In the genomic region with DNA sequence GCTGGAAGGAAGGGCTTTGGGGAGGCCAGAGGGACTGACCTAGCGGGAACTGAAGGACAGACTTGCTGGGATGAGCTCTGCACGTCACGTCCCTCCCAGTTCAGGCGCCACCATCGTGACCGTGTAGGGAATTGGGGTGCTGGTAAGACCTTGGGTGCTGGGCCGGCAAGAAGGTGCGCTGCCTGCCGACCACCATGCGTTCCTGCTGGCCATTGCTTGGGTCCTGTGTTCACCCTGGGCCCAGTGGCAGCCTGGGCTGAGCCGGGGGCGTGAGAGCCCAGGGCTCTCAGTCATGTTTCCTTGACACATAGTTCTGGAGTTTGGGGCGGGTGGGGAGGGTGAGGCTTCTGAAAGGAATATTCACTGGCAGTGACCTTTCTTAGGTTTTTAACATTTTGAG, we compare ENCODE assay signal across 20 cellular contexts.
A peak's percentile ranks its signal among the peaks of the same experiment; 100 is the strongest.
DNase-seq lines count a peak whose midpoint lies in the region; ATAC-seq and TF ChIP-seq lines count a peak whose summit lies in the region.
"Had no signal": no experiment of that assay in that cellular context is flagged by ENCODE, and none has a peak within 500 bp of the region (broad histone marks: within the 10 kb centered on the region; RNA-seq: fewer than 3 reads in every experiment).

No MANE protein-coding gene starts in this region.

- WGBS in mesodermal cell (ENCODE audit: insufficient coverage in 2 of 2), 2 experiments, result 84 to 87% methylated on average over 7 to 13 of the region's 13 CpGs

- no peaks in the 10 kb centered on the region for H3K4me1 ChIP-seq in mesodermal cell (ENCODE audit: control insufficient read depth, insufficient read depth, low read length, poor library complexity, severe bottlenecking)
- H3K4me1 ChIP-seq in gastrocnemius medialis, result peaks cover 28 to 33% of the 10 kb centered on the region in 2 donors
- H3K4me1 ChIP-seq: uterus had no signal

- TF ChIP-seq POLR2A in gastrocnemius medialis (IDR thresholded peaks at IDR 0.05), result no peak

- no peak for ATAC-seq in central memory CD8-positive, alpha-beta T cell (replicated peaks; ENCODE audit: extremely low read depth, poor library complexity, severe bottlenecking)
- ATAC-seq in gastrocnemius medialis (no peak), HG02885 (IDR thresholded peaks at IDR 0.05; ENCODE audit: poor library complexity, unreplicated experiment) (no peak)

- no peak for TF ChIP-seq CTCF in gastrocnemius medialis (IDR thresholded peaks at IDR 0.05 in 4 of 5, conservative IDR thresholded peaks at IDR 0.05 in 1 of 5)

- no peak overlapping the region for H3K27ac ChIP-seq in mesodermal cell (ENCODE audit: low read depth, low read length, severe bottlenecking)
- H3K27ac ChIP-seq in gastrocnemius medialis, result peak overlapping the region; percentile 66 to 86 (median 71)
- H3K27ac ChIP-seq: 22Rv1, brain microvascular endothelial cell, neutrophil, uterus had no signal

- peaks cover 8% of the 10 kb centered on the region for H3K4me1 Mint-ChIP-seq in central memory CD8-positive, alpha-beta T cell

- in situ Hi-C loops in gastrocnemius medialis (cut with MboI; ENCODE audit: low sequenced_read_pairs in 4 of 4), result no loop called here

- no peaks in the 10 kb centered on the region for H3K36me3 ChIP-seq in mesodermal cell (ENCODE audit: control insufficient read depth, insufficient read depth, low read length)
- H3K36me3 ChIP-seq in gastrocnemius medialis, result no peaks in the 10 kb centered on the region
- H3K36me3 ChIP-seq: brain microvascular endothelial cell, neutrophil, uterus had no signal

- intact Hi-C loops in gastrocnemius medialis (cut with DNase I; ENCODE audit: low total_unique reads), result no loop called here

- H3K27me3 Mint-ChIP-seq in central memory CD8-positive, alpha-beta T cell, result peaks cover 91% of the 10 kb centered on the region

- H3K27me3 ChIP-seq in gastrocnemius medialis, result no peaks in the 10 kb centered on the region
- H3K27me3 ChIP-seq: uterus had no signal

- H3K9me3 ChIP-seq in mesodermal cell (ENCODE audit: control insufficient read depth, low read length) (no peaks in the 10 kb centered on the region), gastrocnemius medialis (no peaks in the 10 kb centered on the region)
- H3K9me3 ChIP-seq: neutrophil, uterus had no signal

- no peaks in the 10 kb centered on the region for H3K9me3 Mint-ChIP-seq in central memory CD8-positive, alpha-beta T cell
- H3K9me3 Mint-ChIP-seq: mesothelial cell of epicardium had no signal

- DNase-seq in NCI-H82 (lab: John Stamatoyannopoulos, UW) (peak; percentile 39), NCI-H82 treated with DMSO at 0.1 percent for 48 hours (lab: John Stamatoyannopoulos, UW; ENCODE audit: unreplicated experiment) (no peak), gastrocnemius medialis (no peak), glomerular visceral epithelial cell (ENCODE audit: extremely low spot score) (no peak), NCI-H774 (lab: John Stamatoyannopoulos, UW) (no peak)
- no peak for DNase-seq in central memory CD8-positive, alpha-beta T cell (ENCODE audit: low spot score in 2 of 2)
- DNase-seq: activated CD4-positive, alpha-beta T cell treated with anti-CD3 and anti-CD28 coated beads for 4 hours; AML-193; brain microvascular endothelial cell; dermis blood vessel endothelial cell; DMS79 treated with DMSO at 0.1 percent for 48 hours; foreskin fibroblast; NCI-H1417 treated with DMSO at 0.1 percent for 48 hours; NCI-H2107; uterus had no signal

- H3K4me3 ChIP-seq in mesodermal cell (ENCODE audit: extremely low read depth, insufficient read depth, low read length, poor library complexity, severe bottlenecking), result peak overlapping the region; percentile 47
- no peak overlapping the region for H3K4me3 ChIP-seq in gastrocnemius medialis
- H3K4me3 ChIP-seq: uterus had no signal

- H3K36me3 Mint-ChIP-seq in central memory CD8-positive, alpha-beta T cell (ENCODE audit: insufficient read depth), result no peaks in the 10 kb centered on the region
- H3K36me3 Mint-ChIP-seq: mesothelial cell of epicardium had no signal

- no peak overlapping the region for H3K27ac Mint-ChIP-seq in central memory CD8-positive, alpha-beta T cell (ENCODE audit: low read depth)
- H3K27ac Mint-ChIP-seq: mesothelial cell of epicardium had no signal

- H3K4me3 Mint-ChIP-seq in central memory CD8-positive, alpha-beta T cell, result peak overlapping the region; percentile 9
